ENCODE assay signal across 8 cellular contexts in genomic region chr6:6591778-6592388, GRCh38. TPM values are rescaled to one million over a fixed set of nuclear protein-coding genes. Genes with fewer than 3 reads are reported as not detected.
DNase-seq lines count a peak whose midpoint lies in the region; ATAC-seq and TF ChIP-seq lines count a peak whose summit lies in the region.

No MANE protein-coding gene starts in this region.

- H3K27me3 Mint-ChIP-seq in activated naive CD8-positive, alpha-beta T cell = no peaks in the 10 kb centered on the region
- H3K27me3 Mint-ChIP-seq in osteocyte (ENCODE audit: unreplicated experiment) = no peaks in the 10 kb centered on the region

- H3K36me3 Mint-ChIP-seq in activated naive CD8-positive, alpha-beta T cell = no peaks in the 10 kb centered on the region
- H3K36me3 Mint-ChIP-seq in osteocyte (ENCODE audit: unreplicated experiment) = no peaks in the 10 kb centered on the region

- CTCF ChIA-PET in HEK293T (lab: Yijun Ruan, JAX) = no interaction called here

- peaks cover 83% of the 10 kb centered on the region for H3K4me1 Mint-ChIP-seq in activated naive CD8-positive, alpha-beta T cell (ENCODE audit: low read depth)
- no peaks in the 10 kb centered on the region for H3K4me1 Mint-ChIP-seq in osteocyte (ENCODE audit: unreplicated experiment)

- peak overlapping the region; percentile 84 for H3K27ac Mint-ChIP-seq in activated naive CD8-positive, alpha-beta T cell
- H3K27ac Mint-ChIP-seq in osteocyte (ENCODE audit: unreplicated experiment) = no peak overlapping the region

- no peaks in the 10 kb centered on the region for H3K9me3 Mint-ChIP-seq in activated naive CD8-positive, alpha-beta T cell (ENCODE audit: low read depth)
- H3K9me3 Mint-ChIP-seq in osteocyte (ENCODE audit: unreplicated experiment) = no peaks in the 10 kb centered on the region

- ATAC-seq in GM18858 (IDR thresholded peaks at IDR 0.05; ENCODE audit: unreplicated experiment) (peak; percentile 32), HG03139 (IDR thresholded peaks at IDR 0.05; ENCODE audit: unreplicated experiment) (peak; percentile 27)

- H3K4me3 Mint-ChIP-seq in activated naive CD8-positive, alpha-beta T cell = peak overlapping the region; percentile 8
- no peak overlapping the region for H3K4me3 Mint-ChIP-seq in osteocyte (ENCODE audit: unreplicated experiment)

- peak; percentile 60 for DNase-seq in osteocyte (ENCODE audit: extremely low spot score, unreplicated experiment)
- no peak for DNase-seq in stimulated activated CD4-positive, alpha-beta T cell treated with anti-CD3 and anti-CD28 coated beads, Interleukin-4, amount 100 ng/mL, for 1 hour
- no peak for DNase-seq in NCI-H510A treated with DMSO at 0.1 percent for 48 hours (lab: John Stamatoyannopoulos, UW)
- no peak for DNase-seq in NCI-H345 (lab: John Stamatoyannopoulos, UW)
- DNase-seq in HEK293T (ENCODE audit: extremely low spot score) = no peak

- TF ChIP-seq CTCF in osteocyte (IDR thresholded peaks at IDR 0.05) = no peak

- POLR2A ChIA-PET in HEK293T (lab: Yijun Ruan, JAX) = no interaction called here

TF ChIP-seq in HEK293T, 16 proteins besides CTCF, POLR2A, EP300 and RAD21:
- no peak for TF ChIP-seq TARDBP (IDR thresholded peaks at IDR 0.05)
- no peak for TF ChIP-seq LEF1 (IDR thresholded peaks at IDR 0.05; ENCODE audit: borderline replicate concordance)
- TF ChIP-seq CTBP1 (IDR thresholded peaks at IDR 0.05; ENCODE audit: borderline replicate concordance) = no peak
- no peak for TF ChIP-seq SP1 (IDR thresholded peaks at IDR 0.05)
- TF ChIP-seq BHLHE40 (IDR thresholded peaks at IDR 0.05; ENCODE audit: borderline replicate concordance) = no peak

RNA-seq across cellular contexts. Expression of gene LY86, which starts 3.4 kb away (rescaled TPM):
- not detected in 2 replicates for total RNA-seq in osteocyte
